2 cellular contexts compared by ENCODE assay signal in genomic region chr1:113399063-113399583, GRCh38.
TF ChIP-seq lines count a peak whose summit lies in the region.

No MANE protein-coding gene starts in this region.

TF ChIP-seq in GM23338, 12 proteins besides CTCF, POLR2A, EP300 and RAD21 (continued from another document):
- TF ChIP-seq ZNF462 (CRISPR knock-in tag; IDR thresholded peaks at IDR 0.05) (no peak), ZNF114 (CRISPR knock-in tag; IDR thresholded peaks at IDR 0.05) (no peak), EZH2phosphoT487 (IDR thresholded peaks at IDR 0.05; ENCODE audit: unreplicated experiment) (no peak), POLR2AphosphoS5 (IDR thresholded peaks at IDR 0.05; ENCODE audit: low read depth) (no peak), REST (IDR thresholded peaks at IDR 0.05; ENCODE audit: unreplicated experiment) (no peak), EZH2 (IDR thresholded peaks at IDR 0.05; ENCODE audit: low read depth, unreplicated experiment) (no peak)
- TF ChIP-seq, protein P1, sequence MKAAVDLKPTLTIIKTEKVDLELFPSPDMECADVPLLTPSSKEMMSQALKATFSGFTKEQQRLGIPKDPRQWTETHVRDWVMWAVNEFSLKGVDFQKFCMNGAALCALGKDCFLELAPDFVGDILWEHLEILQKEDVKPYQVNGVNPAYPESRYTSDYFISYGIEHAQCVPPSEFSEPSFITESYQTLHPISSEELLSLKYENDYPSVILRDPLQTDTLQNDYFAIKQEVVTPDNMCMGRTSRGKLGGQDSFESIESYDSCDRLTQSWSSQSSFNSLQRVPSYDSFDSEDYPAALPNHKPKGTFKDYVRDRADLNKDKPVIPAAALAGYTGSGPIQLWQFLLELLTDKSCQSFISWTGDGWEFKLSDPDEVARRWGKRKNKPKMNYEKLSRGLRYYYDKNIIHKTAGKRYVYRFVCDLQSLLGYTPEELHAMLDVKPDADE (IDR thresholded peaks at IDR 0.05) = no peak

TF ChIP-seq in GM12878, 131 proteins besides CTCF, POLR2A, EP300 and RAD21:
- TF ChIP-seq REST (IDR thresholded peaks at IDR 0.05; ENCODE audit: low read depth, low read length) (no peak), MEF2A (IDR thresholded peaks at IDR 0.05; ENCODE audit: insufficient read depth, low read depth, low read length) (peak; percentile 70; the same call in 1 of the 2 replicates), JUNB (IDR thresholded peaks at IDR 0.05) (peak; percentile 50), KLF5 (IDR thresholded peaks at IDR 0.05; ENCODE audit: partially characterized antibody) (no peak), E2F8 (IDR thresholded peaks at IDR 0.05; ENCODE audit: low read depth, partially characterized antibody) (no peak), RB1 (IDR thresholded peaks at IDR 0.05; ENCODE audit: borderline replicate concordance) (no peak)
- TF ChIP-seq, protein P2, sequence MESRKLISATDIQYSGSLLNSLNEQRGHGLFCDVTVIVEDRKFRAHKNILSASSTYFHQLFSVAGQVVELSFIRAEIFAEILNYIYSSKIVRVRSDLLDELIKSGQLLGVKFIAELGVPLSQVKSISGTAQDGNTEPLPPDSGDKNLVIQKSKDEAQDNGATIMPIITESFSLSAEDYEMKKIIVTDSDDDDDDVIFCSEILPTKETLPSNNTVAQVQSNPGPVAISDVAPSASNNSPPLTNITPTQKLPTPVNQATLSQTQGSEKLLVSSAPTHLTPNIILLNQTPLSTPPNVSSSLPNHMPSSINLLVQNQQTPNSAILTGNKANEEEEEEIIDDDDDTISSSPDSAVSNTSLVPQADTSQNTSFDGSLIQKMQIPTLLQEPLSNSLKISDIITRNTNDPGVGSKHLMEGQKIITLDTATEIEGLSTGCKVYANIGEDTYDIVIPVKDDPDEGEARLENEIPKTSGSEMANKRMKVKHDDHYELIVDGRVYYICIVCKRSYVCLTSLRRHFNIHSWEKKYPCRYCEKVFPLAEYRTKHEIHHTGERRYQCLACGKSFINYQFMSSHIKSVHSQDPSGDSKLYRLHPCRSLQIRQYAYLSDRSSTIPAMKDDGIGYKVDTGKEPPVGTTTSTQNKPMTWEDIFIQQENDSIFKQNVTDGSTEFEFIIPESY (IDR thresholded peaks at IDR 0.05) = no peak
